ENCODE assay signal across 8 cellular contexts in genomic region chr20:51750037-51750769, GRCh38. TPM values are rescaled to one million over a fixed set of nuclear protein-coding genes. Genes with fewer than 3 reads are reported as not detected.
A peak's percentile ranks its signal among the peaks of the same experiment; 100 is the strongest.
DNase-seq lines count a peak whose midpoint lies in the region; ATAC-seq, FAIRE-seq and TF ChIP-seq lines count a peak whose summit lies in the region.

No MANE protein-coding gene starts in this region.

- H4K20me1 ChIP-seq in K562 (replicated peaks; ENCODE audit: control insufficient read depth, insufficient read depth, low read length), result no peaks in the 10 kb centered on the region

- H2AFZ ChIP-seq in K562 (ENCODE audit: low read depth, low read length), result no peak overlapping the region

- TF ChIP-seq EP300 in K562 (IDR thresholded peaks at IDR 0.05; ENCODE audit: low read length), result no peak

- H3K4me2 ChIP-seq in K562 (ENCODE audit: insufficient read depth, low read length), result no peak overlapping the region

- TF ChIP-seq CTCF in GM12864 (IDR thresholded peaks at IDR 0.05; ENCODE audit: low read depth, low read length, missing control alignments), result no peak
- TF ChIP-seq CTCF in K562 (IDR thresholded peaks at IDR 0.05 in 2 of 3, conservative IDR thresholded peaks at IDR 0.05 in 1 of 3; ENCODE audit: insufficient read depth in 2 of 3, low read depth in 1 of 3, low read length in 3 of 3), result no peak
- TF ChIP-seq CTCF in kidney (IDR thresholded peaks at IDR 0.05; ENCODE audit: borderline replicate concordance, extremely low read depth, insufficient read depth), result no peak
- TF ChIP-seq CTCF in GM10248 (IDR thresholded peaks at IDR 0.05; ENCODE audit: control extremely low read depth, extremely low read depth, low read depth, missing control alignments), result no peak

- CTCF ChIA-PET in K562 (lab: Yijun Ruan, JAX; ENCODE audit: low intra/inter-chr PET ratio), result no interaction called here
- CTCF ChIA-PET in GM10248 (lab: Yijun Ruan, JAX), result interaction anchor here (1.4 to 1.6 kb wide), 2 partner anchors 15 to 175 kb away, joined by 3 to 4 read pairs; no protein-coding TSS in a partner anchor

- H3K4me3 ChIP-seq in GM12864 (ENCODE audit: low read depth, low read length) (no peak overlapping the region), K562 (no peak overlapping the region), kidney (ENCODE audit: low read length in 2 of 2) (no peak overlapping the region)

- WGBS in K562 (ENCODE audit: insufficient coverage, low coverage, missing lambda C conversion rate), result 9% methylated on average over 18 of the region's 19 CpGs

- no peaks in the 10 kb centered on the region for H3K79me2 ChIP-seq in K562 (ENCODE audit: control insufficient read depth, insufficient read depth, low read length)

- TF ChIP-seq POLR2A in K562 (conservative IDR thresholded peaks at IDR 0.05), result no peak

- peaks cover 5 to 13% of the 10 kb centered on the region in 2 experiments; a peak in 3 of 5 replicates for H3K27me3 ChIP-seq in K562 (ENCODE audit: control insufficient read depth in 2 of 2, insufficient read depth in 2 of 2, low read length in 2 of 2)

- in situ Hi-C loops in K562 (cut with MboI), result no loop called here

- POLR2A ChIA-PET in K562 (lab: Yijun Ruan, JAX) (interaction anchor here (0.8 kb wide), 1 partner anchor 48 kb away, joined by 3 read pairs; no protein-coding TSS in a partner anchor), GM10248 (lab: Yijun Ruan, JAX) (no interaction called here)

- H3K9me3 ChIP-seq in K562 (replicated peaks; ENCODE audit: control insufficient read depth, insufficient read depth, low read depth, low read length) (no peaks in the 10 kb centered on the region), kidney (ENCODE audit: control insufficient read depth in 1 of 2, low read length in 2 of 2) (no peaks in the 10 kb centered on the region)

- H3K9me1 ChIP-seq in K562 (ENCODE audit: control insufficient read depth, insufficient read depth, low read length), result no peaks in the 10 kb centered on the region

- FAIRE-seq in K562 (lab: Jason Lieb, UNC), result no peak
- FAIRE-seq in kidney (lab: Jason Lieb, UNC), result no peak

- intact Hi-C loops in K562 (cut with micrococcal nuclease) (no loop called here), kidney (cut with DNase I) (no loop called here)

- H3K27ac ChIP-seq in K562 (ENCODE audit: extremely low read depth, low read depth, low read length) (no peak overlapping the region), kidney (ENCODE audit: low read depth in 2 of 2, low read length in 2 of 2) (peak overlapping the region; percentile 73 to 78)

- TF ChIP-seq RAD21 in K562 (CRISPR knock-in tag; conservative IDR thresholded peaks at IDR 0.05 in 1 of 2, IDR thresholded peaks at IDR 0.05 in 1 of 2), result no peak

- no peaks in the 10 kb centered on the region for H3K4me1 ChIP-seq in K562 (replicated peaks in 1 of 2; ENCODE audit: control insufficient read depth in 2 of 2, insufficient read depth in 2 of 2, low read length in 2 of 2)
- H3K4me1 ChIP-seq in kidney (ENCODE audit: control insufficient read depth in 1 of 2, insufficient read depth in 1 of 2, low read depth in 1 of 2, low read length in 2 of 2), result peaks cover 4 to 11% of the 10 kb centered on the region in 2 donors

- H3K36me3 ChIP-seq in K562 (ENCODE audit: control insufficient read depth, insufficient read depth, low read length) (no peaks in the 10 kb centered on the region), kidney (ENCODE audit: control insufficient read depth in 1 of 2, insufficient read depth in 2 of 2, low read length in 2 of 2) (no peaks in the 10 kb centered on the region)

- no peak for ATAC-seq in K562

- DNase-seq in GM12864 (ENCODE audit: low read depth) (peak; percentile 7), NCI-H1694 (lab: John Stamatoyannopoulos, UW) (peak; percentile 29), K562 (ENCODE audit: extremely low read depth in 1 of 4, low spot score in 3 of 4) (no peak), kidney (peak; percentile 93), NCI-H2107 (lab: John Stamatoyannopoulos, UW) (no peak), GM10248 (ENCODE audit: extremely low spot score) (no peak), inferior parietal cortex (ENCODE audit: extremely low spot score) (no peak)
- peak; percentile 47 for DNase-seq in stimulated activated CD4-positive, alpha-beta T cell treated with anti-CD3 and anti-CD28 coated beads, Interleukin-4, amount 100 ng/mL, for 24 hours

- no TSS peak for BruUV-seq in K562 (replicated peaks; lab: Mats Ljungman, UMichigan)

- no peak overlapping the region for H3K9ac ChIP-seq in K562 (ENCODE audit: insufficient read depth in 1 of 2, low read depth in 2 of 2, low read length in 2 of 2)
- peak overlapping the region in 1 of 2 donors; percentile 55 for H3K9ac ChIP-seq in kidney (ENCODE audit: low read length in 2 of 2)

TF ChIP-seq in K562, 482 proteins besides CTCF, POLR2A, EP300 and RAD21 (continues in another document):
- TF ChIP-seq EGR1 (conservative IDR thresholded peaks at IDR 0.05) (peak; percentile 29; the same call in 1 of the 2 replicates), THRA (IDR thresholded peaks at IDR 0.05) (no peak), CREM (IDR thresholded peaks at IDR 0.05; ENCODE audit: low read depth) (peak; percentile 47; the same call in 1 of the 2 replicates), ATF3 (IDR thresholded peaks at IDR 0.05) (peak; percentile 51), ATF3 (CRISPR knock-in tag; conservative IDR thresholded peaks at IDR 0.05) (no peak), NFE2 (IDR thresholded peaks at IDR 0.05; ENCODE audit: low read depth) (0 out of 2 replicates have a peak, but pooled peaks have one; percentile 18), GATAD2B (IDR thresholded peaks at IDR 0.05; ENCODE audit: borderline replicate concordance) (no peak), NEUROD1 (IDR thresholded peaks at IDR 0.05; ENCODE audit: borderline replicate concordance, low read depth, low read length, partially characterized antibody) (no peak)

RNA-seq across cellular contexts. Expression of gene ATP9A, which starts 18.0 kb away (rescaled TPM):
- total RNA-seq in K562 (2011; cell fraction: chromatin; rRNA removed; ENCODE audit: low replicate concordance), result 0.12 and 0.28 TPM in 2 replicates
- total RNA-seq in K562 (2011; cell fraction: nucleolus; rRNA removed), result 0.13 and 0.17 TPM in 2 replicates
- 0.07 and 0.31 TPM in 2 replicates for total RNA-seq in K562 (2011; cell fraction: nucleoplasm; rRNA removed)
- total RNA-seq in K562 (2014; rRNA removed), result 0.18 and 0.24 TPM in 2 replicates
- total RNA-seq in K562 (2014; rRNA removed; fragmentation: Illumina TruSeq; extraction: Trizol), result 0.36 and 0.48 TPM in 2 replicates
- total RNA-seq in K562 (2015; rRNA removed; fragmentation: Illumina TruSeq; extraction: Trizol), result 0.15 and 0.22 TPM in 2 replicates
- 0.42 and 0.62 TPM in 2 replicates for total RNA-seq in K562 (2021)
- 0.05 and 0.29 TPM in 2 replicates for polyA plus RNA-seq in K562 (2011; rRNA removed)
- 0.09 and 0.19 TPM in 2 replicates for polyA plus RNA-seq in K562 (2011; cell fraction: cytosol; rRNA removed)
- polyA plus RNA-seq in K562 (2011; cell fraction: nucleus; rRNA removed), result 0.07 and 0.24 TPM in 2 replicates
- polyA plus RNA-seq in K562 (2012), result 0.06 and 0.25 TPM in 2 replicates
- 0.39 and 0.40 TPM in 2 replicates for polyA plus RNA-seq in K562 (2014; fragmentation: Illumina TruSeq; extraction: Trizol)
- polyA plus RNA-seq in K562 (2014; fragmentation: Nextera tagmentation; extraction: Ambion mirVana), result under 1 TPM; 0.21 to 0.23 TPM
- 0.32 and 0.46 TPM in 2 replicates for polyA plus RNA-seq in K562 (2014; rRNA removed)
- 0.03 and 0.32 TPM in 2 replicates for polyA minus RNA-seq in K562 (2011; rRNA and poly(A)+ RNA removed)
- polyA minus RNA-seq in K562 (2011; cell fraction: cytosol; rRNA and poly(A)+ RNA removed), result 0.27 and 0.29 TPM in 2 replicates
- polyA minus RNA-seq in K562 (2011; cell fraction: nucleus; rRNA and poly(A)+ RNA removed), result 0.11 and 0.13 TPM in 2 replicates
- total RNA-seq in kidney, result 40.2 TPM
- polyA plus RNA-seq in kidney (ENCODE audit: insufficient read depth, low read depth, low replicate concordance), result 7.1 TPM

RNA-seq across cellular contexts. Expression of gene SALL4, which starts 52.1 kb away (rescaled TPM):
- not detected in 2 replicates for total RNA-seq in K562 (2011; cell fraction: chromatin; rRNA removed; ENCODE audit: low replicate concordance)
- total RNA-seq in K562 (2011; cell fraction: nucleolus; rRNA removed), result not detected in 2 replicates
- total RNA-seq in K562 (2011; cell fraction: nucleoplasm; rRNA removed), result not detected in 2 replicates
- total RNA-seq in K562 (2014; rRNA removed) (not detected in 2 replicates), K562 (2014; rRNA removed; fragmentation: Illumina TruSeq; extraction: Trizol) (not detected in 2 replicates), K562 (2015; rRNA removed; fragmentation: Illumina TruSeq; extraction: Trizol) (not detected in 2 replicates), K562 (2021) (0.07 and 0.11 TPM in 2 replicates), kidney (0.09 TPM)
- polyA plus RNA-seq in K562 (2011; rRNA removed) (not detected in 2 replicates), K562 (2014; fragmentation: Illumina TruSeq; extraction: Trizol) (not detected in 2 replicates), K562 (2014; fragmentation: Nextera tagmentation; extraction: Ambion mirVana) (not detected), K562 (2014; rRNA removed) (0.03 TPM in 1 of 2 replicates, not detected in the other), kidney (ENCODE audit: insufficient read depth, low read depth, low replicate concordance) (not detected)
- polyA plus RNA-seq in K562 (2011; cell fraction: cytosol; rRNA removed), result not detected in 2 replicates
- polyA plus RNA-seq in K562 (2011; cell fraction: nucleus; rRNA removed), result not detected in 2 replicates
- polyA plus RNA-seq in K562 (2012), result 0.01 TPM in 1 of 2 replicates, not detected in the other
- polyA minus RNA-seq in K562 (2011; rRNA and poly(A)+ RNA removed), result not detected in 2 replicates
- polyA minus RNA-seq in K562 (2011; cell fraction: cytosol; rRNA and poly(A)+ RNA removed), result 0.36 TPM in 1 of 2 replicates, not detected in the other
- polyA minus RNA-seq in K562 (2011; cell fraction: nucleus; rRNA and poly(A)+ RNA removed), result 0.13 TPM in 1 of 2 replicates, not detected in the other

Comparison
In these comparisons a context has a peak if more than half of its experiments do, and no peak if none do; other contexts are left out.
1. DNase-seq: peak in GM12864 (single experiment), NCI-H1694 (single experiment), kidney (single experiment) and stimulated activated CD4-positive, alpha-beta T cell treated with anti-CD3 and anti-CD28 coated beads, Interleukin-4, amount 100 ng/mL, for 24 hours (single experiment); none in K562 (0 of 4), NCI-H2107 (single experiment), GM10248 (single experiment) and inferior parietal cortex (single experiment).
2. RNA of gene ATP9A, which starts 18.0 kb away (total RNA-seq): 40.2 TPM in kidney (single experiment); 0.07 to 0.62 TPM in K562; every median in the first group is over 10 times any median in the second.